Comparison of ENCODE assay signal across 33 cellular contexts in the genomic region with DNA sequence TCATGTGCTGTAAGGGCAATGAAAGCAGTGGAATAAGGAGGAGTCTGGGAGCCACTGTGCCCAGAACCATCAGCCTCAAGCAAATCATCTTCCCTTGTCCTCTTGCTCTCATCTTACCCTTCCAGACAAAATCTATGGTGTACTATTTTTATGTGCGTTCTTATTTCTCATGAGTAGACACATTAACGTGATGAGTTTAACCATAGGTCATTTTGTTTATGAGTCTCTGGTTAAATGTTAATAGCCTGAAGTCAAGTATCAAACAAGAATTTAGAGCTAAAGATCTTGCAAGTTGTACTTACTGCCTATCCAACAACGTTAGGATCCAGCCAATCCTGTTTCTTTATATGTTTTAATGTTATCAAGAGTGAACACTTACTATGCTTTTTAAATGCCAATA.
"Had no signal": no experiment of that assay in that cellular context is flagged by ENCODE, and none has a peak within 500 bp of the region (broad histone marks: within the 10 kb centered on the region; RNA-seq: fewer than 3 reads in every experiment).

No MANE protein-coding gene starts in this region.

- H3K27ac ChIP-seq: ascending aorta, brain microvascular endothelial cell, neural progenitor cell, sigmoid colon, upper lobe of left lung, WERI-Rb-1 had no signal

- H3K4me1 ChIP-seq: neural progenitor cell had no signal

- H3K36me3 ChIP-seq: ascending aorta, brain microvascular endothelial cell, esophagus squamous epithelium, gastroesophageal sphincter, neural progenitor cell, sigmoid colon, stomach, thyroid gland, upper lobe of left lung, WERI-Rb-1 had no signal

- DNase-seq: activated CD4-positive, alpha-beta T cell treated with anti-CD3 and anti-CD28 coated beads for 48 hours; activated CD4-positive, alpha-beta T cell treated with anti-CD3 and anti-CD28 coated beads, Interleukin-2, amount 50 U/mL, for 48 hours; activated CD8-positive, alpha-beta memory T cell treated with anti-CD3 and anti-CD28 coated beads for 24 hours; activated gamma-delta T cell; activated naive CD4-positive, alpha-beta T cell treated with anti-CD3 and anti-CD28 coated beads, Interleukin-2, amount 10 ng/mL, durations not matched to agents 7 days and 5 days; activated naive CD8-positive, alpha-beta T cell treated with anti-CD3 and anti-CD28 coated beads, Interleukin-2, amount 10 ng/mL, durations not matched to agents 7 days and 5 days; activated T-cell treated with anti-CD3 and anti-CD28 coated beads, Interleukin-2, amount 50 U/mL, for 1 hour; brain microvascular endothelial cell; caudate nucleus; cortex of kidney; esophagus squamous epithelium; head of caudate nucleus; mammary epithelial cell; naive thymus-derived CD8-positive, alpha-beta T cell; posterior cingulate gyrus; retina; sigmoid colon; small intestine; stimulated activated CD4-positive, alpha-beta T cell treated with anti-CD3 and anti-CD28 coated beads, Interleukin-1b, Interleukin-23, amount 100 ng/mL, for 48 hours; stimulated activated CD4-positive, alpha-beta T cell treated with anti-CD3 and anti-CD28 coated beads, Interleukin-4, amount 100 ng/mL, for 4 hours; stimulated activated CD8-positive, alpha-beta memory T cell treated with anti-CD3 and anti-CD28 coated beads, Interleukin-4, amount 100 ng/mL, for 48 hours; stomach; SW 1271; T-helper 9 cell; thyroid gland; upper lobe of left lung; WERI-Rb-1 had no signal

- ATAC-seq: activated CD4-positive, CD25-positive, alpha-beta regulatory T cell treated with anti-CD3 and anti-CD28 coated beads, Interleukin-2, amount 50 U/mL, for 24 hours; gastroesophageal sphincter; naive thymus-derived CD8-positive, alpha-beta T cell; stimulated activated memory B cell treated with anti-CD40 and anti-IgM and Interleukin-4, amounts not matched to agents 10 μg/mL and 1 μg/mL and 100 μg/mL, for 72 hours had no signal

- H3K27me3 ChIP-seq: ascending aorta, brain microvascular endothelial cell, esophagus squamous epithelium, gastroesophageal sphincter, neural progenitor cell, sigmoid colon, stomach, thyroid gland, upper lobe of left lung had no signal

- H3K9me3 ChIP-seq: ascending aorta, esophagus squamous epithelium, gastroesophageal sphincter, sigmoid colon, stomach, thyroid gland, upper lobe of left lung had no signal

- H3K4me3 ChIP-seq: ascending aorta, esophagus squamous epithelium, gastroesophageal sphincter, neural progenitor cell, sigmoid colon, stomach, thyroid gland, upper lobe of left lung had no signal

- FAIRE-seq: small intestine, TTC549 had no signal
